Comparison of ENCODE assay signal across 37 cellular contexts in genomic region chr6:62059898-62060297, GRCh38.
"Had no signal": no experiment of that assay in that cellular context is flagged by ENCODE, and none has a peak within 500 bp of the region (broad histone marks: within the 10 kb centered on the region; RNA-seq: fewer than 3 reads in every experiment).

No MANE protein-coding gene starts in this region.

- H3K27me3 Mint-ChIP-seq: activated CD4-positive, alpha-beta memory T cell treated with anti-CD3 and anti-CD28 coated beads, Interleukin-2, amount 10 ng/mL, durations not matched to agents 7 days and 5 days; activated CD4-positive, alpha-beta T cell treated with anti-CD3 and anti-CD28 coated beads for 36 hours; activated CD4-positive, alpha-beta T cell treated with anti-CD3 and anti-CD28 coated beads, Interleukin-2, amount 10 ng/mL, durations not matched to agents 7 days and 5 days; activated CD8-positive, alpha-beta memory T cell treated with anti-CD3 and anti-CD28 coated beads, Interleukin-2, amount 10 ng/mL, durations not matched to agents 7 days and 5 days; activated naive CD4-positive, alpha-beta T cell treated with anti-CD3 and anti-CD28 coated beads, Interleukin-2, amount 10 ng/mL, durations not matched to agents 7 days and 5 days; activated naive CD4-positive, alpha-beta T cell treated with anti-CD3 and anti-CD28 coated beads, Interleukin-2, amount 50 U/mL, for 24 hours; activated naive CD8-positive, alpha-beta T cell; activated naive CD8-positive, alpha-beta T cell treated with anti-CD3 and anti-CD28 coated beads, Interleukin-2, amount 10 ng/mL, durations not matched to agents 7 days and 5 days; activated naive CD8-positive, alpha-beta T cell treated with anti-CD3 and anti-CD28 coated beads, Interleukin-2, amount 50 U/mL, for 24 hours; activated T-cell treated with anti-CD3 and anti-CD28 coated beads, Interleukin-2, amount 50 U/mL, for 24 hours; brain; central memory CD8-positive, alpha-beta T cell had no signal

- H3K4me3 Mint-ChIP-seq: activated CD4-positive, alpha-beta memory T cell treated with anti-CD3 and anti-CD28 coated beads, Interleukin-2, amount 10 ng/mL, durations not matched to agents 7 days and 5 days; activated CD4-positive, alpha-beta T cell treated with anti-CD3 and anti-CD28 coated beads for 36 hours; activated CD4-positive, alpha-beta T cell treated with anti-CD3 and anti-CD28 coated beads, Interleukin-2, amount 10 ng/mL, durations not matched to agents 7 days and 5 days; activated CD8-positive, alpha-beta memory T cell treated with anti-CD3 and anti-CD28 coated beads, Interleukin-2, amount 10 ng/mL, durations not matched to agents 7 days and 5 days; activated CD8-positive, alpha-beta T cell treated with anti-CD3 and anti-CD28 coated beads, Interleukin-2, amount 10 ng/mL, durations not matched to agents 7 days and 5 days; activated naive CD4-positive, alpha-beta T cell treated with anti-CD3 and anti-CD28 coated beads, Interleukin-2, amount 10 ng/mL, durations not matched to agents 7 days and 5 days; activated naive CD4-positive, alpha-beta T cell treated with anti-CD3 and anti-CD28 coated beads, Interleukin-2, amount 50 U/mL, for 24 hours; activated naive CD8-positive, alpha-beta T cell; activated naive CD8-positive, alpha-beta T cell treated with anti-CD3 and anti-CD28 coated beads, Interleukin-2, amount 10 ng/mL, durations not matched to agents 7 days and 5 days; activated naive CD8-positive, alpha-beta T cell treated with anti-CD3 and anti-CD28 coated beads, Interleukin-2, amount 50 U/mL, for 24 hours; activated T-cell treated with anti-CD3 and anti-CD28 coated beads, Interleukin-2, amount 50 U/mL, for 24 hours; brain; central memory CD8-positive, alpha-beta T cell; T-helper 1 cell treated with Interleukin-12 subunit alpha and Interleukin-12 subunit beta and Interleukin-4 antibody, amounts not matched to agents 30 μg/mL and 1 μg/mL, for 36 hours; T-helper 2 cell treated with Interferon-gamma antibody and Interleukin-4, amounts not matched to agents 5 μg/mL and 100 μg/mL, for 36 hours had no signal

- H3K36me3 ChIP-seq: ascending aorta, cardiac muscle cell had no signal

- H3K27ac ChIP-seq: ascending aorta, cardiac muscle cell, VCaP had no signal

- H3K4me3 ChIP-seq: ascending aorta, cardiac muscle cell had no signal

- H3K9me3 ChIP-seq: ascending aorta had no signal

- H3K4me1 ChIP-seq: ascending aorta had no signal

- H3K36me3 Mint-ChIP-seq: activated CD8-positive, alpha-beta memory T cell treated with anti-CD3 and anti-CD28 coated beads, Interleukin-2, amount 10 ng/mL, durations not matched to agents 7 days and 5 days; activated naive CD4-positive, alpha-beta T cell treated with anti-CD3 and anti-CD28 coated beads, Interleukin-2, amount 10 ng/mL, durations not matched to agents 7 days and 5 days; activated naive CD4-positive, alpha-beta T cell treated with anti-CD3 and anti-CD28 coated beads, Interleukin-2, amount 50 U/mL, for 24 hours; activated naive CD8-positive, alpha-beta T cell; activated naive CD8-positive, alpha-beta T cell treated with anti-CD3 and anti-CD28 coated beads, Interleukin-2, amount 10 ng/mL, durations not matched to agents 7 days and 5 days had no signal

- H3K4me1 Mint-ChIP-seq: activated CD4-positive, alpha-beta memory T cell treated with anti-CD3 and anti-CD28 coated beads, Interleukin-2, amount 10 ng/mL, durations not matched to agents 7 days and 5 days; activated CD4-positive, alpha-beta T cell treated with anti-CD3 and anti-CD28 coated beads for 36 hours; activated CD4-positive, alpha-beta T cell treated with anti-CD3 and anti-CD28 coated beads, Interleukin-2, amount 10 ng/mL, durations not matched to agents 7 days and 5 days; activated CD8-positive, alpha-beta memory T cell treated with anti-CD3 and anti-CD28 coated beads, Interleukin-2, amount 10 ng/mL, durations not matched to agents 7 days and 5 days; activated naive CD4-positive, alpha-beta T cell treated with anti-CD3 and anti-CD28 coated beads, Interleukin-2, amount 10 ng/mL, durations not matched to agents 7 days and 5 days; activated naive CD4-positive, alpha-beta T cell treated with anti-CD3 and anti-CD28 coated beads, Interleukin-2, amount 50 U/mL, for 24 hours; activated naive CD8-positive, alpha-beta T cell treated with anti-CD3 and anti-CD28 coated beads, Interleukin-2, amount 10 ng/mL, durations not matched to agents 7 days and 5 days; activated naive CD8-positive, alpha-beta T cell treated with anti-CD3 and anti-CD28 coated beads, Interleukin-2, amount 50 U/mL, for 24 hours; brain; central memory CD8-positive, alpha-beta T cell had no signal

- H3K27me3 ChIP-seq: ascending aorta, cardiac muscle cell had no signal

- DNase-seq: activated CD4-positive, alpha-beta memory T cell treated with anti-CD3 and anti-CD28 coated beads, Interleukin-2, amount 10 ng/mL, durations not matched to agents 7 days and 5 days; activated CD4-positive, alpha-beta T cell treated with anti-CD3 and anti-CD28 coated beads for 1 hour; activated CD4-positive, alpha-beta T cell treated with anti-CD3 and anti-CD28 coated beads for 36 hours; activated CD4-positive, alpha-beta T cell treated with anti-CD3 and anti-CD28 coated beads for 48 hours; activated CD4-positive, alpha-beta T cell treated with anti-CD3 and anti-CD28 coated beads, Interleukin-2, amount 10 ng/mL, durations not matched to agents 7 days and 5 days; activated CD4-positive, alpha-beta T cell treated with anti-CD3 and anti-CD28 coated beads, Interleukin-2, amount 50 U/mL, for 48 hours; activated CD4-positive, CD25-positive, alpha-beta regulatory T cell; activated CD8-positive, alpha-beta memory T cell treated with anti-CD3 and anti-CD28 coated beads for 24 hours; activated CD8-positive, alpha-beta memory T cell treated with anti-CD3 and anti-CD28 coated beads, Interleukin-2, amount 10 ng/mL, durations not matched to agents 7 days and 5 days; activated CD8-positive, alpha-beta memory T cell treated with anti-CD3 and anti-CD28 coated beads, Interleukin-2, amount 50 U/mL, for 48 hours; activated CD8-positive, alpha-beta T cell treated with anti-CD3 and anti-CD28 coated beads, Interleukin-2, amount 10 ng/mL, durations not matched to agents 7 days and 5 days; activated effector memory CD4-positive, alpha-beta T cell treated with Interleukin-2 at 50 U/mL for 16 hours; activated gamma-delta T cell; activated naive CD4-positive, alpha-beta T cell treated with anti-CD3 and anti-CD28 coated beads, Interleukin-2, amount 10 ng/mL, durations not matched to agents 7 days and 5 days; activated naive CD4-positive, alpha-beta T cell treated with Interleukin-2 at 50 U/mL for 16 hours; activated naive CD8-positive, alpha-beta T cell treated with anti-CD3 and anti-CD28 coated beads, Interleukin-2, amount 10 ng/mL, durations not matched to agents 7 days and 5 days; activated naive CD8-positive, alpha-beta T cell treated with anti-CD3 and anti-CD28 coated beads, Interleukin-2, amount 50 U/mL, for 24 hours; activated T-cell treated with anti-CD3 and anti-CD28 coated beads, Interleukin-2, amount 50 U/mL, for 24 hours; activated T-cell treated with anti-CD3 and anti-CD28 coated beads, Interleukin-2, amount 50 U/mL, for 48 hours; amygdala; anterior cingulate cortex; caudate nucleus; cerebellar nuclear complex; T-helper 1 cell; T-helper 2 cell; T-helper 9 cell had no signal

- ATAC-seq: activated CD4-positive, alpha-beta T cell treated with anti-CD3 and anti-CD28 coated beads for 36 hours; activated CD4-positive, CD25-positive, alpha-beta regulatory T cell treated with anti-CD3 and anti-CD28 coated beads, Interleukin-2, amount 50 U/mL, for 24 hours; activated CD8-positive, alpha-beta memory T cell treated with anti-CD3 and anti-CD28 coated beads, Interleukin-2, amount 10 ng/mL, durations not matched to agents 7 days and 5 days; activated CD8-positive, alpha-beta T cell treated with anti-CD3 and anti-CD28 coated beads, Interleukin-2, amount 10 ng/mL, durations not matched to agents 7 days and 5 days; activated naive CD8-positive, alpha-beta T cell treated with anti-CD3 and anti-CD28 coated beads, Interleukin-2, amount 50 U/mL, for 24 hours had no signal

- H3K27ac Mint-ChIP-seq: activated CD4-positive, alpha-beta memory T cell treated with anti-CD3 and anti-CD28 coated beads, Interleukin-2, amount 10 ng/mL, durations not matched to agents 7 days and 5 days; activated CD4-positive, alpha-beta T cell treated with anti-CD3 and anti-CD28 coated beads for 36 hours; activated CD4-positive, alpha-beta T cell treated with anti-CD3 and anti-CD28 coated beads, Interleukin-2, amount 10 ng/mL, durations not matched to agents 7 days and 5 days; activated CD8-positive, alpha-beta memory T cell treated with anti-CD3 and anti-CD28 coated beads, Interleukin-2, amount 10 ng/mL, durations not matched to agents 7 days and 5 days; activated CD8-positive, alpha-beta T cell treated with anti-CD3 and anti-CD28 coated beads, Interleukin-2, amount 10 ng/mL, durations not matched to agents 7 days and 5 days; activated naive CD4-positive, alpha-beta T cell treated with anti-CD3 and anti-CD28 coated beads, Interleukin-2, amount 10 ng/mL, durations not matched to agents 7 days and 5 days; activated naive CD4-positive, alpha-beta T cell treated with anti-CD3 and anti-CD28 coated beads, Interleukin-2, amount 50 U/mL, for 24 hours; activated naive CD8-positive, alpha-beta T cell; activated naive CD8-positive, alpha-beta T cell treated with anti-CD3 and anti-CD28 coated beads, Interleukin-2, amount 10 ng/mL, durations not matched to agents 7 days and 5 days; activated naive CD8-positive, alpha-beta T cell treated with anti-CD3 and anti-CD28 coated beads, Interleukin-2, amount 50 U/mL, for 24 hours; activated T-cell treated with anti-CD3 and anti-CD28 coated beads, Interleukin-2, amount 50 U/mL, for 24 hours; activated T-helper 2 cell treated with anti-CD3 and anti-CD28 coated beads, Interferon-gamma antibody, Interleukin-2, Interleukin-4, amounts not matched to agents 10 μg/mL and 5 μg/mL and 100 μg/mL, durations not matched to agents 14 hours and 24 hours and 36 hours; brain; T-helper 1 cell treated with Interleukin-12 subunit alpha and Interleukin-12 subunit beta and Interleukin-4 antibody, amounts not matched to agents 30 μg/mL and 1 μg/mL, for 36 hours; T-helper 2 cell treated with Interferon-gamma antibody and Interleukin-4, amounts not matched to agents 5 μg/mL and 100 μg/mL, for 36 hours had no signal
